ENCODE assay signal across 13 cellular contexts in the genomic region with DNA sequence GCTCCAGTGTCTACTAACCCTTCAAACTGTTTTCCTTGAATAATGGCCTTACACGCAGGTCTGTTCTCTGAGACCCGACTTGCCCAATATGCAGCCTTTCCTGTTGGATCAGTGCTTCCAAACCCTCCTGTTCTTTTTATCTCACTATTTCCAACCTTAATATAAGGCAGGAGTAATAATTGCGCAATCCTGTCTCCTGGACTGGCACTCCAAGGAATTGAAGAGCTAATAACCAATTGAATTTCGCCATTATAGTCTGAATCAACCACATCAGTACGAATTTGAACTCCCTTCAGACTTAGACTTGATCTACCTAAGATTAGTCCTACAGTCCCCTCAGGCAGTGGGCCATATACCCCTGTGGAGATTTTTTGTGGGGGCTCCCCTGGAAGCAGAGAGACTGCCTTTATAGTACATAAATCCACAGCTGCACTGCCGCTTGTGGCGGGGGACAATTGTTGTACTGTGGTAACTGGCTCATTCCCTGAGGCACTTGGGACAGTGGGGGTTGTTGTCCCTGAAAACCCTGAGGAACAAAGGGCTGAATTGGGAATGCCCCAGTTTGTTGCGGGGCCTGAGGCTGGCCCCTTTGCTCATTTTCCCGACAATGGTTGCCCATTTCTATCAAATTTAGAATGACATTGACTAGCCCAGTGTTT. TPM values are rescaled to one million over a fixed set of nuclear protein-coding genes. Genes with fewer than 3 reads are reported as not detected.
A peak's percentile ranks its signal among the peaks of the same experiment; 100 is the strongest.
DNase-seq lines count a peak whose midpoint lies in the region; ATAC-seq, FAIRE-seq and TF ChIP-seq lines count a peak whose summit lies in the region.
"Not testable (repeated sequence)": the region's sequence is repeated elsewhere in the genome, so short reads cannot be mapped to it uniquely, and the experiment has no call there.
"Had no signal": no experiment of that assay in that cellular context is flagged by ENCODE, and none has a peak within 500 bp of the region (broad histone marks: within the 10 kb centered on the region; RNA-seq: fewer than 3 reads in every experiment).

No MANE protein-coding gene starts in this region.

- TF ChIP-seq POLR2A in K562 (conservative IDR thresholded peaks at IDR 0.05); H1 (IDR thresholded peaks at IDR 0.05; ENCODE audit: control extremely low read depth in 1 of 2, low read depth in 2 of 2, low read length in 2 of 2): not testable (repeated sequence)

- H3K4me1 ChIP-seq in HUES6 (ENCODE audit: control insufficient read depth, insufficient read depth, low read length) (peaks cover 44% of the 10 kb centered on the region), SJCRH30 (peaks cover 25% of the 10 kb centered on the region), K562 (replicated peaks in 1 of 2; ENCODE audit: control insufficient read depth in 2 of 2, insufficient read depth in 2 of 2, low read length in 2 of 2) (peaks cover 0 to 14% of the 10 kb centered on the region in 2 experiments; a peak in 2 of 5 replicates), H1 (replicated peaks in 1 of 4; ENCODE audit: control insufficient read depth in 3 of 4, insufficient read depth in 4 of 4, low read length in 3 of 4) (peaks cover 0 to 13% (median 0%) of the 10 kb centered on the region in 4 experiments; a peak in 5 of 7 replicates)

- H3K4ac ChIP-seq in H1 (replicated peaks; ENCODE audit: insufficient read length, low read depth, low read length) = not testable (repeated sequence)

- not testable (repeated sequence) for H3K23me2 ChIP-seq in H1 (ENCODE audit: low read depth, low read length)

- H3K4me2 ChIP-seq in K562 (ENCODE audit: insufficient read depth, low read length); H1 (ENCODE audit: insufficient read depth in 1 of 2, low read depth in 2 of 2, low read length in 2 of 2): not testable (repeated sequence)

- not testable (repeated sequence) for H3K79me1 ChIP-seq in H1 (ENCODE audit: low read depth, low read length)

- H2AFZ ChIP-seq in K562 (ENCODE audit: low read depth, low read length) = peak overlapping the region; percentile 69; the same call in 1 of the 2 replicates
- H2AFZ ChIP-seq in H1 (ENCODE audit: low read length) = not testable (repeated sequence)

- not testable (repeated sequence) for H3K27me3 ChIP-seq in HUES6 (ENCODE audit: control insufficient read depth, insufficient read depth, low read length); SJCRH30; K562 (ENCODE audit: control insufficient read depth in 2 of 2, insufficient read depth in 2 of 2, low read length in 2 of 2); H1 (replicated peaks in 1 of 4; ENCODE audit: control insufficient read depth in 3 of 4, extremely low read depth in 1 of 4, insufficient read depth in 3 of 4, low read length in 3 of 4)

- H3K36me3 ChIP-seq in HUES6 (ENCODE audit: control insufficient read depth, insufficient read depth, low read length); SJCRH30; K562 (ENCODE audit: control insufficient read depth, insufficient read depth, low read length); H1 (ENCODE audit: control insufficient read depth in 2 of 4, insufficient read depth in 4 of 4, low read length in 3 of 4): not testable (repeated sequence)

- H3K27ac ChIP-seq in HUES6 (ENCODE audit: low read depth, low read length) = peak overlapping the region; percentile 44; the same call in 1 of the 2 replicates
- not testable (repeated sequence) for H3K27ac ChIP-seq in SJCRH30; K562 (ENCODE audit: extremely low read depth, low read depth, low read length); H1 (ENCODE audit: low read depth, low read length)

- H3K9me1 ChIP-seq in K562 (ENCODE audit: control insufficient read depth, insufficient read depth, low read length) = not testable (repeated sequence)

- 78% methylated on average over 9 of the region's 9 CpGs for WGBS in K562 (ENCODE audit: insufficient coverage, low coverage, missing lambda C conversion rate)
- WGBS in H1 (ENCODE audit: extremely low coverage in 1 of 2, insufficient coverage in 1 of 2, insufficient read length in 1 of 2, insufficient replicate concordance in 2 of 2, low coverage in 1 of 2, low lambda C conversion rate in 2 of 2, missing lambda C conversion rate in 1 of 2), 2 experiments = 91% methylated on average over 9 of the region's 9 CpGs; no CpG with 5 or more reads in 1 of the 2 experiments

- not testable (repeated sequence) for H4K20me1 ChIP-seq in K562 (replicated peaks; ENCODE audit: control insufficient read depth, insufficient read depth, low read length); H1 (replicated peaks in 1 of 2; ENCODE audit: control insufficient read depth in 1 of 2, insufficient read depth in 2 of 2, low read length in 2 of 2)

- H3K23ac ChIP-seq in H1 (ENCODE audit: insufficient read length) = not testable (repeated sequence)

- H3K9me3 ChIP-seq in HUES6 (ENCODE audit: control insufficient read depth, insufficient read depth, low read depth, low read length); SJCRH30 (replicated peaks); K562 (replicated peaks; ENCODE audit: control insufficient read depth, insufficient read depth, low read depth, low read length); H1 (ENCODE audit: insufficient read depth in 2 of 2, low read depth in 1 of 2, low read length in 1 of 2): not testable (repeated sequence)

- TF ChIP-seq EP300 in K562 (IDR thresholded peaks at IDR 0.05; ENCODE audit: low read length); H1 (IDR thresholded peaks at IDR 0.05; ENCODE audit: borderline replicate concordance in 1 of 2, low read depth in 2 of 2, low read length in 2 of 2): not testable (repeated sequence)

- FAIRE-seq in K562 (lab: Jason Lieb, UNC); H1 (lab: Jason Lieb, UNC): not testable (repeated sequence)

- DNase-seq in SJCRH30 (peak; percentile 56 to 65), globus pallidus (ENCODE audit: low spot score) (peak; percentile 59), midbrain (lab: John Stamatoyannopoulos, UW) (peak; percentile 42), superior temporal gyrus (ENCODE audit: extremely low spot score) (peak; percentile 50)
- DNase-seq in K562 (ENCODE audit: extremely low read depth in 1 of 4, low spot score in 3 of 4); H1 (ENCODE audit: low read depth in 1 of 2, low spot score in 2 of 2): not testable (repeated sequence)

- ATAC-seq in K562 = not testable (repeated sequence)

- 0 out of 2 replicates have a peak overlapping the region, but pooled peaks have one; percentile 21 for H2BK20ac ChIP-seq in H1 (ENCODE audit: low read length)

- not testable (repeated sequence) for H4K8ac ChIP-seq in H1 (ENCODE audit: extremely low read depth, insufficient read depth, low read length)

- not testable (repeated sequence) for H2AK5ac ChIP-seq in H1 (ENCODE audit: low read depth, low read length)

- POLR2A ChIA-PET in K562 (lab: Yijun Ruan, JAX) = interaction anchor here (2.9 kb wide), 1 partner anchor 11 kb away, joined by 13 read pairs; no protein-coding TSS in a partner anchor
- POLR2A ChIA-PET in H1 (lab: Charles Lee; ENCODE audit: partially characterized antibody) = not testable (repeated sequence)

- not testable (repeated sequence) for BruUV-seq in K562 (replicated peaks; lab: Mats Ljungman, UMichigan)

- H4K91ac ChIP-seq in H1 (replicated peaks; ENCODE audit: insufficient read length, low read length) = not testable (repeated sequence)

- H3K18ac ChIP-seq in H1 (ENCODE audit: extremely low read depth, low read length) = not testable (repeated sequence)

- intact Hi-C loops in K562 (cut with micrococcal nuclease) = not testable (repeated sequence)

- H4K5ac ChIP-seq in H1 (ENCODE audit: insufficient read length, low read depth, low read length) = not testable (repeated sequence)

- not testable (repeated sequence) for TF ChIP-seq RAD21 in K562 (CRISPR knock-in tag; conservative IDR thresholded peaks at IDR 0.05 in 1 of 2, IDR thresholded peaks at IDR 0.05 in 1 of 2); H1 (IDR thresholded peaks at IDR 0.05 in 1 of 2, conservative IDR thresholded peaks at IDR 0.05 in 1 of 2; ENCODE audit: low read depth in 2 of 2, low read length in 2 of 2)

- H2BK120ac ChIP-seq in H1 (replicated peaks; ENCODE audit: low read depth, low read length) = not testable (repeated sequence)

- H2BK5ac ChIP-seq in H1 (ENCODE audit: low read depth, low read length) = 0 out of 2 replicates have a peak overlapping the region, but pooled peaks have one; percentile 35

- H3K4me3 ChIP-seq in HUES6 (ENCODE audit: low read depth, low read length); SJCRH30; K562; H1 (ENCODE audit: extremely low read depth in 1 of 4, insufficient read depth in 2 of 4, low read depth in 3 of 4, low read length in 4 of 4): not testable (repeated sequence)

- not testable (repeated sequence) for H2BK15ac ChIP-seq in H1 (ENCODE audit: low read length)

- H3K9ac ChIP-seq in HUES6 (ENCODE audit: low read length) = peak overlapping the region; percentile 20
- not testable (repeated sequence) for H3K9ac ChIP-seq in K562 (ENCODE audit: insufficient read depth in 1 of 2, low read depth in 2 of 2, low read length in 2 of 2); H1 (replicated peaks in 1 of 4; ENCODE audit: extremely low read depth in 1 of 4, low read depth in 3 of 4, low read length in 3 of 4)

- CTCF ChIA-PET in K562 (lab: Yijun Ruan, JAX; ENCODE audit: low intra/inter-chr PET ratio) = not testable (repeated sequence)
- CTCF ChIA-PET in H1 (lab: Charles Lee; ENCODE audit: partially characterized antibody) = interaction anchor here (1.1 kb wide), 1 partner anchor 18 kb away, joined by 4 read pairs; no protein-coding TSS in a partner anchor

- not testable (repeated sequence) for TF ChIP-seq CTCF in K562 (IDR thresholded peaks at IDR 0.05 in 2 of 3, conservative IDR thresholded peaks at IDR 0.05 in 1 of 3; ENCODE audit: insufficient read depth in 2 of 3, low read depth in 1 of 3, low read length in 3 of 3); H1 (IDR thresholded peaks at IDR 0.05; ENCODE audit: control extremely low read depth in 1 of 3, insufficient read depth in 1 of 3, low read depth in 1 of 3, low read length in 3 of 3)

- H3K56ac ChIP-seq in H1 (replicated peaks; ENCODE audit: insufficient read length, low read depth, low read length) = not testable (repeated sequence)

- not testable (repeated sequence) for H2BK12ac ChIP-seq in H1 (ENCODE audit: low read depth, low read length)

- in situ Hi-C loops in K562 (cut with MboI) = not testable (repeated sequence)

- H3K79me2 ChIP-seq in K562 (ENCODE audit: control insufficient read depth, insufficient read depth, low read length); H1 (ENCODE audit: control insufficient read depth in 1 of 2, insufficient read depth in 2 of 2, low read length in 2 of 2): not testable (repeated sequence)

- H3K14ac ChIP-seq in H1 (ENCODE audit: insufficient read length) = not testable (repeated sequence)

RNA-seq across cellular contexts. Expression of gene CR1L, which starts 6.3 kb away (rescaled TPM):
- total RNA-seq in SJCRH30 (2014; rRNA removed; shearing (Covaris generic)) = not detected in 2 replicates
- 155 and 191 TPM in 2 replicates for total RNA-seq in K562 (2011; cell fraction: chromatin; rRNA removed; ENCODE audit: low replicate concordance)
- 84.4 and 92.0 TPM in 2 replicates for total RNA-seq in K562 (2011; cell fraction: nucleolus; rRNA removed)
- total RNA-seq in K562 (2011; cell fraction: nucleoplasm; rRNA removed) = 106 and 111 TPM in 2 replicates
- total RNA-seq in K562 (2014; rRNA removed) (10.1 and 11.9 TPM in 2 replicates), K562 (2014; rRNA removed; fragmentation: Illumina TruSeq; extraction: Trizol) (22.6 and 26.2 TPM in 2 replicates), K562 (2015; rRNA removed; fragmentation: Illumina TruSeq; extraction: Trizol) (12.7 and 14.2 TPM in 2 replicates), K562 (2021) (30.0 and 33.7 TPM in 2 replicates)
- polyA plus RNA-seq in K562 (2011; rRNA removed) (37.8 and 45.4 TPM in 2 replicates), K562 (2014; fragmentation: Illumina TruSeq; extraction: Trizol) (37.0 and 51.1 TPM in 2 replicates), K562 (2014; fragmentation: Nextera tagmentation; extraction: Ambion mirVana) (10 to 100 TPM; 53.4 to 74.8 TPM), K562 (2014; rRNA removed) (34.3 and 35.1 TPM in 2 replicates), H1 (2011; rRNA removed) (0.19 and 0.39 TPM in 2 replicates)
- polyA plus RNA-seq in K562 (2011; cell fraction: cytosol; rRNA removed) = 45.9 and 63.7 TPM in 2 replicates
- polyA plus RNA-seq in K562 (2011; cell fraction: nucleus; rRNA removed) = 126 and 140 TPM in 2 replicates
- 15.0 and 22.9 TPM in 2 replicates for polyA plus RNA-seq in K562 (2012)
- polyA minus RNA-seq in K562 (2011; rRNA and poly(A)+ RNA removed) = 54.6 and 74.7 TPM in 2 replicates
- 27.0 and 30.3 TPM in 2 replicates for polyA minus RNA-seq in K562 (2011; cell fraction: cytosol; rRNA and poly(A)+ RNA removed)
- 88.5 and 136 TPM in 2 replicates for polyA minus RNA-seq in K562 (2011; cell fraction: nucleus; rRNA and poly(A)+ RNA removed)
- total RNA-seq in H1 (2021; fragmentation: NEBNext Ultra II Directional; extraction: Animal tissue kit (Norgen Biotek cat#: 25700)) = not detected in 2 replicates
- 0.37 TPM for polyA plus RNA-seq in H1 (2011; cell fraction: cytosol; rRNA removed)
- 0.40 TPM for polyA plus RNA-seq in H1 (2011; cell fraction: nucleus; rRNA removed)
- 0.32 TPM in 1 of 4 replicates, not detected in the others for polyA plus RNA-seq in H1 (2012, experiment 1 of 2)
- polyA plus RNA-seq in H1 (2012, experiment 2 of 2) = not detected
- polyA plus RNA-seq in H1 (2013, experiment 1 of 2) = 0.22 TPM
- 0.46 TPM for polyA plus RNA-seq in H1 (2013, experiment 2 of 2)
- polyA minus RNA-seq in H1 (2011; rRNA and poly(A)+ RNA removed) = 0.09 TPM in 1 of 2 replicates, not detected in the other
- not detected for polyA minus RNA-seq in H1 (2011; cell fraction: cytosol; rRNA and poly(A)+ RNA removed)
- polyA minus RNA-seq in H1 (2011; cell fraction: nucleus; rRNA and poly(A)+ RNA removed) = not detected
- total RNA-seq: H7, HFFc6, HT1080 had no signal
- polyA plus RNA-seq: BJ; CD14-positive monocyte; CD4-positive, alpha-beta memory T cell had no signal
